ENCODE assay signal across 9 cellular contexts in the genomic region with DNA sequence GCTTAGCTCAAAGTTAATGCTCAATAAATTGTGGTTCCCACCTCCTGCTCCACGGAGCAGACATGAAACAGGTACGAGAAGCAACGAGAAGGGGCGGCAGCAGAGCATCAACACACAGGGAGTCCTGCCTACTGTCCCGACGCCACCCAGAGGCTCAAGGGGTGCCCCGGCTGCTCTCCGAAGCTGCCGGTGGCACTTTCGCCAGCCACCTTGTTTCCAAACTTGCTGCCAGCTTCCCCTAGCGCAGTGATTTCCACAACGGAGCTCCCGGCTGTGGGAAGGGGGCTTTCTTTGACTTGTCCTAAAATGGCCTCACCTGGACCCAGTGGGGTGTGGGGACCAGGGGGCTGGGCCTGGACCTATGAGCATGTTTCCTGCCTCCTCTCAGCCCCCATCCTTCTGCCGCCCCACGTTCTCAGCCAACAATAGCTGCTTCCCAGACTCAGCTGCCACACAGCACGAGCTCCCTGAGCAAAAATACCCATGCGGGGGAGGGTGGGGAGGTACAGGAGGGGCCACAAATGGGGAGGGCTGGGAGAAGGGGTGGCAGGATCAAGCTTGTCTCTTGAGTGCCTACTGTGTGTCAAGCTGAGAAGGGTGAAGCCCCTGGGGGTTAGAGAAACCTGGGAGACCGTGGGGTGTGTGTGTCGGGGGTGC. TPM values are rescaled to one million over a fixed set of nuclear protein-coding genes. Genes with fewer than 3 reads are reported as not detected.
DNase-seq lines count a peak whose midpoint lies in the region; ATAC-seq and TF ChIP-seq lines count a peak whose summit lies in the region.
"Had no signal": no experiment of that assay in that cellular context is flagged by ENCODE, and none has a peak within 500 bp of the region (broad histone marks: within the 10 kb centered on the region; RNA-seq: fewer than 3 reads in every experiment).

No MANE protein-coding gene starts in this region.

- peaks cover 79% of the 10 kb centered on the region for H3K4me1 Mint-ChIP-seq in activated CD8-positive, alpha-beta T cell treated with anti-CD3 and anti-CD28 coated beads, Interleukin-2, amount 10 ng/mL, durations not matched to agents 7 days and 5 days (ENCODE audit: low read depth)

- H3K36me3 ChIP-seq in GM23248 (ENCODE audit: low read depth) = no peaks in the 10 kb centered on the region
- peaks cover 0 to 4% (median 0%) of the 10 kb centered on the region in 4 donors for H3K36me3 ChIP-seq in sigmoid colon

- ATAC-seq in activated CD8-positive, alpha-beta T cell treated with anti-CD3 and anti-CD28 coated beads, Interleukin-2, amount 10 ng/mL, durations not matched to agents 7 days and 5 days = no peak
- peak; percentile 31 for ATAC-seq in left ventricle myocardium superior
- ATAC-seq in GM18517 (IDR thresholded peaks at IDR 0.05; ENCODE audit: unreplicated experiment) = no peak
- no peak for ATAC-seq in HG03175 (IDR thresholded peaks at IDR 0.05; ENCODE audit: unreplicated experiment)
- ATAC-seq in GM18505 (IDR thresholded peaks at IDR 0.05; ENCODE audit: unreplicated experiment) = no peak

- peak overlapping the region; percentile 54 for H3K4me2 ChIP-seq in GM23248 (ENCODE audit: unreplicated experiment)

- H3K27me3 Mint-ChIP-seq in activated CD8-positive, alpha-beta T cell treated with anti-CD3 and anti-CD28 coated beads, Interleukin-2, amount 10 ng/mL, durations not matched to agents 7 days and 5 days (ENCODE audit: low read depth) = no peaks in the 10 kb centered on the region

- WGBS in GM23248 (ENCODE audit: low coverage in 1 of 2, low lambda C conversion rate in 2 of 2, missing lambda C conversion rate in 2 of 2), 2 experiments = 50 to 57% methylated on average over 19 of the region's 19 CpGs
- 82 to 90% methylated on average over 19 of the region's 19 CpGs for WGBS in sigmoid colon, 2 donors

- H3K9me2 ChIP-seq in GM23248 (ENCODE audit: insufficient read depth) = no peaks in the 10 kb centered on the region

- CTCF ChIA-PET in activated CD8-positive, alpha-beta T cell treated with anti-CD3 and anti-CD28 coated beads, Interleukin-2, amount 10 ng/mL, durations not matched to agents 7 days and 5 days (lab: Charles Lee) = interaction anchor here (0.8 to 7.6 kb wide), 10 partner anchors 10 to 93 kb away, joined by 3 to 62 read pairs (median 6); no protein-coding TSS in a partner anchor

- peak overlapping the region; percentile 67 for H3K9ac ChIP-seq in GM23248

- H3K27me3 ChIP-seq in GM23248 (replicated peaks; ENCODE audit: insufficient read depth) (no peaks in the 10 kb centered on the region), sigmoid colon (no peaks in the 10 kb centered on the region)

- intact Hi-C loops in left ventricle myocardium superior (cut with micrococcal nuclease) = no loop called here
- intact Hi-C loops in sigmoid colon (cut with DNase I) = no loop called here

- POLR2A ChIA-PET in activated CD8-positive, alpha-beta T cell treated with anti-CD3 and anti-CD28 coated beads, Interleukin-2, amount 10 ng/mL, durations not matched to agents 7 days and 5 days (lab: Charles Lee) = interaction anchor here (0.6 to 3.2 kb wide), 7 partner anchors 8 to 46 kb away, joined by 3 to 20 read pairs (median 3); no protein-coding TSS in a partner anchor

- no peaks in the 10 kb centered on the region for H3K9me3 Mint-ChIP-seq in activated CD8-positive, alpha-beta T cell treated with anti-CD3 and anti-CD28 coated beads, Interleukin-2, amount 10 ng/mL, durations not matched to agents 7 days and 5 days (ENCODE audit: insufficient read depth)

- in situ Hi-C loops in GM23248 (cut with MboI) = no loop called here

- H2AFZ ChIP-seq in GM23248 = 0 out of 2 replicates have a peak overlapping the region, but pooled peaks have one; percentile 12

- peak overlapping the region; percentile 75 for H3K27ac Mint-ChIP-seq in activated CD8-positive, alpha-beta T cell treated with anti-CD3 and anti-CD28 coated beads, Interleukin-2, amount 10 ng/mL, durations not matched to agents 7 days and 5 days

- H4K20me1 ChIP-seq in GM23248 (ENCODE audit: insufficient read depth) = no peaks in the 10 kb centered on the region

- H3K36me3 Mint-ChIP-seq in activated CD8-positive, alpha-beta T cell treated with anti-CD3 and anti-CD28 coated beads, Interleukin-2, amount 10 ng/mL, durations not matched to agents 7 days and 5 days (ENCODE audit: low read depth) = peaks cover 28% of the 10 kb centered on the region

- H3K4me3 ChIP-seq in GM23248 (no peak overlapping the region), sigmoid colon (peak overlapping the region in 2 of 4 donors; percentile 3 to 17)

- no peak for TF ChIP-seq EP300 in sigmoid colon (IDR thresholded peaks at IDR 0.05)

- H3F3A ChIP-seq in GM23248 (ENCODE audit: insufficient read depth) = peaks cover 32% of the 10 kb centered on the region

- peaks cover 57% of the 10 kb centered on the region for H3K4me1 ChIP-seq in GM23248 (ENCODE audit: insufficient read depth)
- H3K4me1 ChIP-seq in sigmoid colon = peaks cover 0 to 100% (median 98%) of the 10 kb centered on the region in 4 donors

- H3K27ac ChIP-seq in GM23248 = peak overlapping the region; percentile 91
- H3K27ac ChIP-seq in sigmoid colon = peak overlapping the region; percentile 83 to 96 (median 91)

- H3K4me3 Mint-ChIP-seq in activated CD8-positive, alpha-beta T cell treated with anti-CD3 and anti-CD28 coated beads, Interleukin-2, amount 10 ng/mL, durations not matched to agents 7 days and 5 days = peak overlapping the region; percentile 42

- no peaks in the 10 kb centered on the region for H3K9me3 ChIP-seq in GM23248 (ENCODE audit: low read depth)
- no peaks in the 10 kb centered on the region for H3K9me3 ChIP-seq in sigmoid colon

- no peak for TF ChIP-seq CTCF in sigmoid colon (IDR thresholded peaks at IDR 0.05)

- peaks cover 66% of the 10 kb centered on the region for H3K79me2 ChIP-seq in GM23248 (ENCODE audit: insufficient read depth)

- no peak for DNase-seq in GM23248
- DNase-seq in activated CD8-positive, alpha-beta T cell treated with anti-CD3 and anti-CD28 coated beads, Interleukin-2, amount 10 ng/mL, durations not matched to agents 7 days and 5 days = no peak
- peak; percentile 27 for DNase-seq in left ventricle myocardium superior
- peak; percentile 72 for DNase-seq in sigmoid colon
- no peak for DNase-seq in AG20443 (ENCODE audit: low spot score)
- DNase-seq: NCI-H1436 treated with DMSO at 0.1 percent for 48 hours had no signal

- TF ChIP-seq POLR2A in sigmoid colon (IDR thresholded peaks at IDR 0.05) = no peak
- TF ChIP-seq POLR2A in GM18505 (IDR thresholded peaks at IDR 0.05; ENCODE audit: borderline replicate concordance, extremely low read depth, insufficient read depth, insufficient read length) = no peak

RNA-seq across cellular contexts. Expression of a gene that starts 35.6 kb away (rescaled TPM):
- 100 and 124 TPM in 2 replicates for total RNA-seq in GM23248 (2014; rRNA removed; shearing (Covaris generic))
- polyA plus RNA-seq in GM23248 (2016; fragmentation: Nextera tagmentation; extraction: Ambion mirVana) (82.3 and 84.2 TPM in 2 replicates), sigmoid colon (10 to 100 TPM; 10.2 to 73.8 (median 13.6) TPM)
- 10 to 100 TPM; 70.9 to 72.5 TPM for total RNA-seq in activated CD8-positive, alpha-beta T cell treated with anti-CD3 and anti-CD28 coated beads, Interleukin-2, amount 10 ng/mL, durations not matched to agents 7 days and 5 days
- total RNA-seq in left ventricle myocardium superior (43.3 TPM), sigmoid colon (100 to 1,000 TPM in 1 of 4 donors, 10 to 100 TPM in 3; 62.9 to 112 (median 80.8) TPM)

Comparison
In these comparisons a context has a peak if more than half of its experiments do, and no peak if none do; other contexts are left out.
1. DNase-seq: peak in left ventricle myocardium superior (single experiment) and sigmoid colon (single experiment); none in GM23248 (single experiment), activated CD8-positive, alpha-beta T cell treated with anti-CD3 and anti-CD28 coated beads, Interleukin-2, amount 10 ng/mL, durations not matched to agents 7 days and 5 days (single experiment) and AG20443 (single experiment).